ENCODE assay signal across 8 cellular contexts in genomic region chr9:35617548-35617947, GRCh38. TPM values are rescaled to one million over a fixed set of nuclear protein-coding genes. Genes with fewer than 3 reads are reported as not detected.
DNase-seq lines count a peak whose midpoint lies in the region; ATAC-seq and TF ChIP-seq lines count a peak whose summit lies in the region.

No MANE protein-coding gene starts in this region.

- no peak overlapping the region for H2BK5ac ChIP-seq in trophoblast cell (ENCODE audit: low read depth, low read length, poor library complexity)

- no CpG with 5 or more reads among the region's 8 CpGs for WGBS in trophoblast cell (ENCODE audit: extremely low coverage, insufficient coverage, insufficient read length)

- H3K9ac ChIP-seq in Loucy (ENCODE audit: low read depth, low read length, poor library complexity, severe bottlenecking) (peak overlapping the region; percentile 89), trophoblast cell (ENCODE audit: low read length) (no peak overlapping the region)

- H3K23ac ChIP-seq in trophoblast cell (ENCODE audit: low read length): no peak overlapping the region

- TF ChIP-seq CTCF in Loucy (conservative IDR thresholded peaks at IDR 0.05; ENCODE audit: low read length) (no peak), endothelial cell (IDR thresholded peaks at IDR 0.05; ENCODE audit: unreplicated experiment) (no peak)

- H3K4me3 ChIP-seq in CD8-positive, alpha-beta memory T cell (ENCODE audit: low read length): peak overlapping the region; percentile 82
- H3K4me3 ChIP-seq in Loucy (ENCODE audit: low read length, poor library complexity, severe bottlenecking): peak overlapping the region; percentile 74
- no peak overlapping the region for H3K4me3 ChIP-seq in trophoblast cell (ENCODE audit: low read depth, low read length)

- no peak overlapping the region for H2AK5ac ChIP-seq in trophoblast cell (ENCODE audit: low read length)

- no peak for DNase-seq in CD8-positive, alpha-beta memory T cell
- DNase-seq in endothelial cell (ENCODE audit: low spot score): no peak
- DNase-seq in trophoblast cell: no peak
- DNase-seq in hypothalamus (lab: John Stamatoyannopoulos, UW): no peak
- DNase-seq in stimulated activated naive CD4-positive, alpha-beta T cell (lab: John Stamatoyannopoulos, UW): no peak
- DNase-seq in NCI-H774 (lab: John Stamatoyannopoulos, UW): no peak

- H3F3A ChIP-seq in Loucy (ENCODE audit: low read depth): peaks cover 11% of the 10 kb centered on the region

- H3K4me3 Mint-ChIP-seq in CD8-positive, alpha-beta memory T cell: peak overlapping the region; percentile 85 to 92 (median 89)
- H3K4me3 Mint-ChIP-seq in endothelial cell (ENCODE audit: unreplicated experiment): no peak overlapping the region

- no peaks in the 10 kb centered on the region for H3K9me2 ChIP-seq in Loucy (replicated peaks; ENCODE audit: low read depth, low read length)

- H2BK120ac ChIP-seq in trophoblast cell (ENCODE audit: insufficient read depth, low read length, poor library complexity): no peak overlapping the region

- no peaks in the 10 kb centered on the region for H3K36me3 Mint-ChIP-seq in CD8-positive, alpha-beta memory T cell
- H3K36me3 Mint-ChIP-seq in endothelial cell (ENCODE audit: low read depth, unreplicated experiment): no peaks in the 10 kb centered on the region

- H3K14ac ChIP-seq in trophoblast cell (ENCODE audit: low read length): no peak overlapping the region

- H3K4me1 Mint-ChIP-seq in CD8-positive, alpha-beta memory T cell: peaks cover 42 to 49% (median 46%) of the 10 kb centered on the region in 3 donors
- H3K4me1 Mint-ChIP-seq in endothelial cell (ENCODE audit: unreplicated experiment): peaks cover 15% of the 10 kb centered on the region

- no peaks in the 10 kb centered on the region for H3K79me1 ChIP-seq in trophoblast cell (ENCODE audit: low read length)

- H4K8ac ChIP-seq in trophoblast cell (ENCODE audit: low read depth, low read length): no peak overlapping the region

- H3K36me3 ChIP-seq in CD8-positive, alpha-beta memory T cell (ENCODE audit: insufficient read depth, low read length): no peaks in the 10 kb centered on the region
- no peaks in the 10 kb centered on the region for H3K36me3 ChIP-seq in Loucy (ENCODE audit: insufficient read depth, low read length)
- H3K36me3 ChIP-seq in trophoblast cell (ENCODE audit: control insufficient read depth in 1 of 2, insufficient read depth in 2 of 2, low read length in 2 of 2): no peaks in the 10 kb centered on the region

- no peak overlapping the region for H4K91ac ChIP-seq in trophoblast cell (ENCODE audit: low read depth, low read length)

- H3K27ac ChIP-seq in CD8-positive, alpha-beta memory T cell (ENCODE audit: low read depth, low read length): peak overlapping the region; percentile 70
- H3K27ac ChIP-seq in trophoblast cell (ENCODE audit: low read depth, low read length): no peak overlapping the region

- H3K4me1 ChIP-seq in CD8-positive, alpha-beta memory T cell (ENCODE audit: insufficient read depth, low read length): peaks cover 34% of the 10 kb centered on the region
- H3K4me1 ChIP-seq in Loucy (ENCODE audit: insufficient read depth, low read length, poor library complexity, severe bottlenecking): peaks cover 61% of the 10 kb centered on the region
- H3K4me1 ChIP-seq in trophoblast cell (ENCODE audit: control insufficient read depth in 1 of 2, insufficient read depth in 2 of 2, low read length in 2 of 2): peaks cover 0 to 7% of the 10 kb centered on the region in 2 experiments

- no peak for ATAC-seq in GM18870 (IDR thresholded peaks at IDR 0.05; ENCODE audit: unreplicated experiment)

- peaks cover 0 to 1% of the 10 kb centered on the region in 2 donors for H3K27me3 Mint-ChIP-seq in CD8-positive, alpha-beta memory T cell
- peaks cover 15% of the 10 kb centered on the region for H3K27me3 Mint-ChIP-seq in endothelial cell (ENCODE audit: unreplicated experiment)

- no peaks in the 10 kb centered on the region for H3K27me3 ChIP-seq in CD8-positive, alpha-beta memory T cell (ENCODE audit: insufficient read depth, low read length, poor library complexity, severe bottlenecking)
- no peaks in the 10 kb centered on the region for H3K27me3 ChIP-seq in Loucy (ENCODE audit: insufficient read depth, low read length, poor library complexity, severe bottlenecking)
- H3K27me3 ChIP-seq in trophoblast cell (ENCODE audit: insufficient read depth, low read length): peaks cover 11% of the 10 kb centered on the region

- no peak overlapping the region for H2BK12ac ChIP-seq in trophoblast cell (ENCODE audit: low read length)

- H3K79me2 ChIP-seq in Loucy (ENCODE audit: insufficient read depth, low read length) (peaks cover 31% of the 10 kb centered on the region; the same call in 1 of the 2 replicates), trophoblast cell (ENCODE audit: control insufficient read depth, insufficient read depth, low read length, poor library complexity) (no peaks in the 10 kb centered on the region)

- no peaks in the 10 kb centered on the region for H3K9me3 ChIP-seq in CD8-positive, alpha-beta memory T cell (ENCODE audit: low read length)
- H3K9me3 ChIP-seq in Loucy (ENCODE audit: insufficient read depth, low read depth, low read length) (no peaks in the 10 kb centered on the region), trophoblast cell (ENCODE audit: insufficient read depth, low read depth, low read length) (peaks cover 5% of the 10 kb centered on the region)

- POLR2A ChIA-PET in CD8-positive, alpha-beta memory T cell (lab: Charles Lee): interaction anchor here (0.6 to 2.0 kb wide), 8 partner anchors 12 to 515 kb away, joined by 3 to 17 read pairs (median 6); partner anchors contain the start of genes CREB3, STOML2 and TLN1

- H3K4ac ChIP-seq in trophoblast cell (ENCODE audit: low read depth, low read length): no peak overlapping the region

- H3K4me2 ChIP-seq in Loucy (ENCODE audit: low read depth, low read length, poor library complexity, severe bottlenecking) (peak overlapping the region; percentile 99), trophoblast cell (ENCODE audit: low read length) (peak overlapping the region; percentile 66)

- H3K18ac ChIP-seq in trophoblast cell (ENCODE audit: low read length): no peak overlapping the region

- no peak overlapping the region for H4K12ac ChIP-seq in trophoblast cell (ENCODE audit: low read depth, low read length)

- CTCF ChIA-PET in CD8-positive, alpha-beta memory T cell (lab: Charles Lee): interaction anchor here (0.6 to 14.7 kb wide), 20 partner anchors 9 to 194 kb away, joined by 3 to 200 read pairs (median 6); partner anchors contain the start of genes ARHGEF39, CCDC107, CREB3 and RMRP

- H3K27ac Mint-ChIP-seq in CD8-positive, alpha-beta memory T cell: peak overlapping the region; percentile 89 to 100 (median 98)
- H3K27ac Mint-ChIP-seq in endothelial cell (ENCODE audit: unreplicated experiment): peak overlapping the region; percentile 11

- H3K9me3 Mint-ChIP-seq in CD8-positive, alpha-beta memory T cell: no peaks in the 10 kb centered on the region
- H3K9me3 Mint-ChIP-seq in endothelial cell (ENCODE audit: unreplicated experiment): no peaks in the 10 kb centered on the region

- no peaks in the 10 kb centered on the region for H4K20me1 ChIP-seq in Loucy (ENCODE audit: insufficient read depth, low read length, poor library complexity, severe bottlenecking)

- H2AFZ ChIP-seq in Loucy (ENCODE audit: low read length) (no peak overlapping the region), trophoblast cell (ENCODE audit: insufficient read depth, low read length, poor library complexity) (no peak overlapping the region)

RNA-seq across cellular contexts. Expression of gene CD72, which starts 0.7 kb away (rescaled TPM):
- 1 to 10 TPM; 6.4 to 6.5 TPM for total RNA-seq in CD8-positive, alpha-beta memory T cell
- polyA plus RNA-seq in CD8-positive, alpha-beta memory T cell: 5.1 TPM
- total RNA-seq in endothelial cell (ENCODE audit: unreplicated experiment): 2.4 TPM
- polyA plus RNA-seq in trophoblast cell (2013): 2.1 TPM in 2 replicates

RNA-seq across cellular contexts. Expression of gene TESK1, which starts 12.5 kb away (rescaled TPM):
- total RNA-seq in CD8-positive, alpha-beta memory T cell: 10 to 100 TPM; 44.2 to 46.8 TPM
- polyA plus RNA-seq in CD8-positive, alpha-beta memory T cell: 15.9 TPM
- total RNA-seq in endothelial cell (ENCODE audit: unreplicated experiment): 34.6 TPM
- 29.2 and 29.7 TPM in 2 replicates for polyA plus RNA-seq in trophoblast cell (2013)

RNA-seq across cellular contexts. Expression of gene SIT1, which starts 33.2 kb away (rescaled TPM):
- total RNA-seq in CD8-positive, alpha-beta memory T cell: 10 to 100 TPM; 43.1 TPM
- polyA plus RNA-seq in CD8-positive, alpha-beta memory T cell: 196 TPM
- not detected for total RNA-seq in endothelial cell (ENCODE audit: unreplicated experiment)
- polyA plus RNA-seq in trophoblast cell (2013): 0.06 TPM in 1 of 2 replicates, not detected in the other

RNA-seq across cellular contexts. Expression of gene RMRP, which starts 40.3 kb away (rescaled TPM):
- over 10,000 TPM in 1 of 2 experiments, 1,000 to 10,000 TPM in 1; 7,718 to 11,549 TPM for total RNA-seq in CD8-positive, alpha-beta memory T cell
- polyA plus RNA-seq in CD8-positive, alpha-beta memory T cell: not detected
- 32,961 TPM for total RNA-seq in endothelial cell (ENCODE audit: unreplicated experiment)
- polyA plus RNA-seq in trophoblast cell (2013): 3.3 and 5.7 TPM in 2 replicates

RNA-seq across cellular contexts. Expression of gene CCDC107, which starts 40.5 kb away (rescaled TPM):
- total RNA-seq in CD8-positive, alpha-beta memory T cell: 10 to 100 TPM; 18.5 to 20.0 TPM
- 105 TPM for polyA plus RNA-seq in CD8-positive, alpha-beta memory T cell
- 13.5 TPM for total RNA-seq in endothelial cell (ENCODE audit: unreplicated experiment)
- 10.1 and 10.2 TPM in 2 replicates for polyA plus RNA-seq in trophoblast cell (2013)

Comparison
In these comparisons a context has a peak if more than half of its experiments do, and no peak if none do; other contexts are left out.
1. RNA of gene SIT1, which starts 33.2 kb away (total RNA-seq): 43.1 TPM in CD8-positive, alpha-beta memory T cell; not detected in endothelial cell (single experiment); every median in the first group is over 10 times any median in the second.